Comparison of ENCODE assay signal across 9 cellular contexts in genomic region chr5:151684690-151685361, GRCh38. TPM values are rescaled to one million over a fixed set of nuclear protein-coding genes. Genes with fewer than 3 reads are reported as not detected.
DNase-seq lines count a peak whose midpoint lies in the region; ATAC-seq, FAIRE-seq and TF ChIP-seq lines count a peak whose summit lies in the region.
"Had no signal": no experiment of that assay in that cellular context is flagged by ENCODE, and none has a peak within 500 bp of the region (broad histone marks: within the 10 kb centered on the region; RNA-seq: fewer than 3 reads in every experiment).

No MANE protein-coding gene starts in this region.

- peak overlapping the region; percentile 79; the same call in 1 of the 2 replicates for H3K9ac ChIP-seq in ES-I3 (ENCODE audit: low read depth, low read length)

- H3K4me1 Mint-ChIP-seq in osteocyte (ENCODE audit: unreplicated experiment), result peaks cover 59% of the 10 kb centered on the region

- no peak overlapping the region for H3K27ac ChIP-seq in effector memory CD4-positive, alpha-beta T cell (ENCODE audit: insufficient read depth, low read length, poor library complexity, severe bottlenecking)

- no peak overlapping the region for H3K4me3 ChIP-seq in effector memory CD4-positive, alpha-beta T cell (ENCODE audit: insufficient read depth, low read depth, low read length, poor library complexity, severe bottlenecking)

- 0 out of 2 replicates have a peak, but pooled peaks cover 6% of the 10 kb centered on the region for H3K36me3 ChIP-seq in ES-I3 (ENCODE audit: insufficient read depth, low read length)
- H3K36me3 ChIP-seq in effector memory CD4-positive, alpha-beta T cell (ENCODE audit: control insufficient read depth, insufficient read depth, low read length), result no peaks in the 10 kb centered on the region

- TF ChIP-seq CTCF in osteocyte (IDR thresholded peaks at IDR 0.05), result peak; percentile 59

- H3K27me3 ChIP-seq in effector memory CD4-positive, alpha-beta T cell (replicated peaks; ENCODE audit: control insufficient read depth, insufficient read depth, low read length, poor library complexity, severe bottlenecking), result peaks cover 13% of the 10 kb centered on the region

- H3K4me3 Mint-ChIP-seq in osteocyte (ENCODE audit: unreplicated experiment), result peak overlapping the region; percentile 95
- H3K4me3 Mint-ChIP-seq: IgD-negative memory B cell had no signal

- no peaks in the 10 kb centered on the region for H3K27me3 Mint-ChIP-seq in osteocyte (ENCODE audit: unreplicated experiment)

- peak overlapping the region; percentile 99 for H3K27ac Mint-ChIP-seq in osteocyte (ENCODE audit: unreplicated experiment)
- H3K27ac Mint-ChIP-seq: IgD-negative memory B cell had no signal

- DNase-seq in RCC 7860 (ENCODE audit: low spot score) (peak; percentile 78), fibroblast of the conjunctiva (ENCODE audit: low read depth) (peak; percentile 96), osteocyte (ENCODE audit: extremely low spot score, unreplicated experiment) (peak; percentile 90), NCI-H2171 treated with DMSO at 0.1 percent for 48 hours (lab: John Stamatoyannopoulos, UW) (no peak)
- no peak for DNase-seq in effector memory CD4-positive, alpha-beta T cell

- H3K4me1 ChIP-seq in ES-I3 (ENCODE audit: insufficient read depth, low read length), result peaks cover 21% of the 10 kb centered on the region
- H3K4me1 ChIP-seq in effector memory CD4-positive, alpha-beta T cell (ENCODE audit: control insufficient read depth, insufficient read depth, low read length, poor library complexity, severe bottlenecking), result no peaks in the 10 kb centered on the region

- H3K9me3 ChIP-seq in ES-I3 (ENCODE audit: control insufficient read depth, insufficient read depth, low read length), result no peaks in the 10 kb centered on the region
- H3K9me3 ChIP-seq in effector memory CD4-positive, alpha-beta T cell (ENCODE audit: control insufficient read depth, low read length), result no peaks in the 10 kb centered on the region

- no peak for FAIRE-seq in RCC 7860 (lab: Jason Lieb, UNC)

- peaks cover 22% of the 10 kb centered on the region for H3K36me3 Mint-ChIP-seq in osteocyte (ENCODE audit: unreplicated experiment)
- H3K36me3 Mint-ChIP-seq: IgD-negative memory B cell had no signal

- no peaks in the 10 kb centered on the region for H3K9me3 Mint-ChIP-seq in osteocyte (ENCODE audit: unreplicated experiment)
- H3K9me3 Mint-ChIP-seq: IgD-negative memory B cell had no signal

- ATAC-seq in HG03378 (IDR thresholded peaks at IDR 0.05; ENCODE audit: unreplicated experiment) (no peak), HG02571 (IDR thresholded peaks at IDR 0.05; ENCODE audit: unreplicated experiment) (no peak)

RNA-seq across cellular contexts. Expression of gene SPARC, which starts 1.9 kb away (rescaled TPM):
- 9,466 and 10,195 TPM in 2 replicates for total RNA-seq in osteocyte

Comparison
In these comparisons a context has a peak if more than half of its experiments do, and no peak if none do; other contexts are left out.
1. DNase-seq: peak in RCC 7860 (single experiment), fibroblast of the conjunctiva (single experiment) and osteocyte (single experiment); none in effector memory CD4-positive, alpha-beta T cell (0 of 3) and NCI-H2171 treated with DMSO at 0.1 percent for 48 hours (single experiment).